In the genomic region with DNA sequence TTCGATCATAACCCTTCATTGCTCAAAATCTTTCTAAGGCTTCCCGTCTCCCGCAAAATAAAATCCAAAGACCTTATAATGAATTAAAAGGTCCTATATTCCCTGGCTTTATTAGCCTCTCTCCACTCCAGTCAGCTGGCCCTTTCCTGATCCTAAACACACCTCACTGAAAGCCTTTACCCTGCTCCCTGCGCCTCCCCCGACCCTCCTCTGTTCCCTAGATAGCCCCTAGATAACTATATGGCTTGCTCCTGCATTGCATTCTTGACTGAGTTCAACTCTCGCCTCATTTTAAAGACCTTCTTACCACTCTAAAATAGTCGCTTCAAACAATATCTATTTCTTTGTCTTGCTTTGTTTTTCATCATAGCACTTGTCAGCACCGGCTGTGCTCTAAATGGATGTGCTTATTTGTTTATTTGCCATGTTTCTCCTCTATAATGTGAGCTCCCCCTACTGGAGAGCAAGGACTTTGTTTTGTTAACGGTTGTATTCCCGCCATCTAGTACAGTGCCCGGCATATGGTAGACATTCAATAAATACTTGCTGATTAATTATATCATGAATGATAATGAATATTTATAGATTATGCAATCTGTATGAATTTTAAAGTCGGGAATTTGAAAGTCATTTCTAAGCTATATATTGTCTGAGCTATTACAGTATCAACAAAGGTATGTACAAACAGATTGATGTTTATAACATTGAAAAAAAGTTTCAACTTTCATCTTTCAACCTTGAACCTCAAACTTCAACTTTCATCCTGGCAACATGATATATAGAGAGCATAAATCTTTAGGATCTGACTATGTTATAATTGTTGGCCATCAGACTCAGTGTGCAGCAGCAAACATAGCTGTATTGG, we compare ENCODE assay signal across 8 cellular contexts. TPM values are rescaled to one million over a fixed set of nuclear protein-coding genes. Genes with fewer than 3 reads are reported as not detected.
DNase-seq lines count a peak whose midpoint lies in the region; FAIRE-seq and TF ChIP-seq lines count a peak whose summit lies in the region.

No MANE protein-coding gene starts in this region.

- no peak overlapping the region for H3K4me3 Mint-ChIP-seq in mesothelial cell of epicardium

- H3K4me2 ChIP-seq in Karpas-422 (ENCODE audit: low read depth, low read length, poor library complexity, severe bottlenecking): no peak overlapping the region

- no peaks in the 10 kb centered on the region for H3K9me3 ChIP-seq in Karpas-422 (ENCODE audit: low read length)

- TF ChIP-seq CTCF in mesothelial cell of epicardium (IDR thresholded peaks at IDR 0.05; ENCODE audit: unreplicated experiment): peak; percentile 66

- peak overlapping the region; percentile 7; the same call in 1 of the 2 replicates for H3K4me3 ChIP-seq in ACC112 (ENCODE audit: low read depth, low read length)
- no peak overlapping the region for H3K4me3 ChIP-seq in Karpas-422 (ENCODE audit: low read length)

- peak; percentile 94 for FAIRE-seq in endometrium (lab: Jason Lieb, UNC)

- peak overlapping the region; percentile 56 for H3K27ac ChIP-seq in ACC112 (ENCODE audit: low read depth, low read length)
- no peak overlapping the region for H3K27ac ChIP-seq in Karpas-422 (ENCODE audit: low read length)

- H2AFZ ChIP-seq in ACC112 (ENCODE audit: low read length, unreplicated experiment): peak overlapping the region; percentile 68
- no peak overlapping the region for H2AFZ ChIP-seq in Karpas-422 (ENCODE audit: low read length)

- H3K9me2 ChIP-seq in Karpas-422 (replicated peaks; ENCODE audit: insufficient read depth, low read length): no peaks in the 10 kb centered on the region

- H3K36me3 ChIP-seq in ACC112 (ENCODE audit: insufficient read depth, low read length) (no peaks in the 10 kb centered on the region), Karpas-422 (ENCODE audit: insufficient read depth, low read length) (no peaks in the 10 kb centered on the region)

- H3K9ac ChIP-seq in Karpas-422 (ENCODE audit: low read length): no peak overlapping the region

- no peaks in the 10 kb centered on the region for H3K27me3 Mint-ChIP-seq in mesothelial cell of epicardium (ENCODE audit: low read depth)

- DNase-seq in GM04504 (ENCODE audit: low read depth) (peak; percentile 69), HCEC 1CT (peak; percentile 74), Karpas-422 (peak; percentile 78), RKO (ENCODE audit: low spot score) (peak; percentile 92), mesothelial cell of epicardium (ENCODE audit: low spot score in 2 of 2, unreplicated experiment in 2 of 2) (no peak), GOT3 (lab: John Stamatoyannopoulos, UW) (no peak)

- H3K4me1 Mint-ChIP-seq in mesothelial cell of epicardium: peaks cover under 1% of the 10 kb centered on the region

- H3K27me3 ChIP-seq in ACC112 (ENCODE audit: insufficient read depth, low read length) (no peaks in the 10 kb centered on the region), Karpas-422 (ENCODE audit: low read length) (no peaks in the 10 kb centered on the region)

- H3K4me1 ChIP-seq in ACC112 (ENCODE audit: control insufficient read depth, insufficient read depth, low read length, unreplicated experiment): peaks cover 31% of the 10 kb centered on the region
- no peaks in the 10 kb centered on the region for H3K4me1 ChIP-seq in Karpas-422 (ENCODE audit: low read length)

- no peak overlapping the region for H3K27ac Mint-ChIP-seq in mesothelial cell of epicardium

- H3K79me2 ChIP-seq in ACC112 (ENCODE audit: control insufficient read depth, insufficient read depth, low read length, unreplicated experiment) (no peaks in the 10 kb centered on the region), Karpas-422 (ENCODE audit: low read length) (no peaks in the 10 kb centered on the region)

- no peaks in the 10 kb centered on the region for H4K20me1 ChIP-seq in Karpas-422 (ENCODE audit: insufficient read depth, low read depth, low read length)

- peaks cover 2% of the 10 kb centered on the region for H3K36me3 Mint-ChIP-seq in mesothelial cell of epicardium

- H3K9me3 Mint-ChIP-seq in mesothelial cell of epicardium: peaks cover 7% of the 10 kb centered on the region

RNA-seq across cellular contexts. Expression of gene VIT, which starts 32.4 kb away (rescaled TPM):
- total RNA-seq in Karpas-422 (2014; rRNA removed; shearing (Covaris generic); ENCODE audit: low replicate concordance): not detected in 2 replicates
- 0.45 to 0.78 TPM (median 0.73 TPM) in 3 replicates for total RNA-seq in mesothelial cell of epicardium

Comparison
In these comparisons a context has a peak if more than half of its experiments do, and no peak if none do; other contexts are left out.
1. DNase-seq: peak in GM04504 (single experiment), HCEC 1CT (single experiment), Karpas-422 (single experiment) and RKO (single experiment); none in mesothelial cell of epicardium (0 of 2) and GOT3 (single experiment).